Comparison of ENCODE assay signal across 18 cellular contexts in genomic region chrX:30495468-30495867, GRCh38.
DNase-seq lines count a peak whose midpoint lies in the region; ATAC-seq and FAIRE-seq lines count a peak whose summit lies in the region.
"Had no signal": no experiment of that assay in that cellular context is flagged by ENCODE, and none has a peak within 500 bp of the region (broad histone marks: within the 10 kb centered on the region; RNA-seq: fewer than 3 reads in every experiment).

No MANE protein-coding gene starts in this region.

- no peak for DNase-seq in GM18507 (ENCODE audit: extremely low spot score, insufficient read length, low read depth)
- DNase-seq in NCI-H1694 (lab: John Stamatoyannopoulos, UW), result no peak
- DNase-seq in COR-L47 (lab: John Stamatoyannopoulos, UW), result no peak
- no peak for DNase-seq in NCI-H1436 (lab: John Stamatoyannopoulos, UW)
- DNase-seq: 8988T, Caco-2, NCI-H1092, NCI-H187, NCI-H446 treated with DMSO at 0.1 percent for 48 hours, NCI-H748 treated with DMSO at 0.1 percent for 48 hours, T-cell, T1000 had no signal

- ATAC-seq in GM19395 (IDR thresholded peaks at IDR 0.05; ENCODE audit: unreplicated experiment) (peak; percentile 73), HG03135 (IDR thresholded peaks at IDR 0.05; ENCODE audit: unreplicated experiment) (peak; percentile 84), GM21717 (IDR thresholded peaks at IDR 0.05; ENCODE audit: unreplicated experiment) (no peak)
- ATAC-seq: K562, T-cell had no signal

- FAIRE-seq in GM18507 (lab: Jason Lieb, UNC) (peak; percentile 81), colon (lab: Jason Lieb, UNC) (peak; percentile 14)
- FAIRE-seq: H54, K562 had no signal
